24 cellular contexts compared by ENCODE assay signal in genomic region chr18:68418881-68419280, GRCh38.
DNase-seq lines count a peak whose midpoint lies in the region; ATAC-seq and TF ChIP-seq lines count a peak whose summit lies in the region.
"Had no signal": no experiment of that assay in that cellular context is flagged by ENCODE, and none has a peak within 500 bp of the region (broad histone marks: within the 10 kb centered on the region; RNA-seq: fewer than 3 reads in every experiment).

No MANE protein-coding gene starts in this region.

- TF ChIP-seq CTCF in RWPE2 (IDR thresholded peaks at IDR 0.05; ENCODE audit: poor library complexity, severe bottlenecking) (no peak), GM10266 (IDR thresholded peaks at IDR 0.05; ENCODE audit: control insufficient read depth, insufficient read depth, low read depth, missing control alignments) (no peak)

- no peak overlapping the region for H3K18ac ChIP-seq in mesenchymal stem cell (ENCODE audit: low read depth in 1 of 2, low read length in 2 of 2)

- no peak overlapping the region for H2BK15ac ChIP-seq in mesenchymal stem cell (ENCODE audit: low read depth, poor library complexity, severe bottlenecking)

- DNase-seq in EH (ENCODE audit: low read depth) (peak; percentile 55), RWPE2 (ENCODE audit: low spot score) (no peak), dedifferentiated amniotic fluid mesenchymal stem cell (ENCODE audit: extremely low spot score) (peak; percentile 26), mesenchymal stem cell (peak; percentile 69), GM10266 (ENCODE audit: extremely low spot score) (no peak), NCI-H510A treated with DMSO at 0.1 percent for 48 hours (lab: John Stamatoyannopoulos, UW) (no peak), DMS 273 treated with DMSO at 0.1 percent for 48 hours (lab: John Stamatoyannopoulos, UW) (no peak)
- DNase-seq in activated CD4-positive, alpha-beta T cell treated with anti-CD3 and anti-CD28 coated beads, Interleukin-2, amount 50 U/mL, for 4 hours: no peak
- DNase-seq: activated CD4-positive, alpha-beta T cell treated with anti-CD3 and anti-CD28 coated beads, Interleukin-2, amount 50 U/mL, for 1 hour; activated CD8-positive, alpha-beta memory T cell treated with anti-CD3 and anti-CD28 coated beads, Interleukin-2, amount 50 U/mL, for 4 hours; activated naive CD8-positive, alpha-beta T cell treated with anti-CD3 and anti-CD28 coated beads for 36 hours; Caco-2; DND-41; kidney glomerular epithelial cell; naive B cell; NCI-H1417 treated with DMSO at 0.1 percent for 48 hours; NCI-H524 treated with DMSO at 0.1 percent for 48 hours; ovary; RPMI8226; stimulated activated CD8-positive, alpha-beta memory T cell treated with anti-CD3 and anti-CD28 coated beads, Interleukin-4, amount 100 ng/mL, for 48 hours; upper lobe of left lung had no signal

- H4K8ac ChIP-seq in mesenchymal stem cell (ENCODE audit: low read length): no peak overlapping the region

- WGBS in mesenchymal stem cell: 4% methylated on average over 3 of the region's 5 CpGs

- no peak overlapping the region for H3K9ac ChIP-seq in mesenchymal stem cell (ENCODE audit: low read length)
- H3K9ac ChIP-seq: BLaER1 had no signal

- no peak overlapping the region for H2BK5ac ChIP-seq in mesenchymal stem cell (ENCODE audit: low read depth, low read length, poor library complexity, severe bottlenecking)

- ATAC-seq in RWPE2 (ENCODE audit: low read depth): peak; percentile 65; the same call in 2 of the 3 replicates

- no peak overlapping the region for H2BK120ac ChIP-seq in mesenchymal stem cell (ENCODE audit: low read depth, low read length)

- no peak overlapping the region for H2AFZ ChIP-seq in mesenchymal stem cell (ENCODE audit: low read depth, low read length)

- H3K4me1 ChIP-seq in RWPE2 (ENCODE audit: insufficient read depth, poor library complexity, severe bottlenecking) (peaks cover 5% of the 10 kb centered on the region), mesenchymal stem cell (ENCODE audit: control insufficient read depth, insufficient read depth, low read depth, low read length) (no peaks in the 10 kb centered on the region)
- H3K4me1 ChIP-seq: BLaER1, Caco-2, right atrium auricular region, upper lobe of left lung had no signal

- H3K9me3 ChIP-seq in RWPE2 (ENCODE audit: severe bottlenecking) (no peaks in the 10 kb centered on the region), mesenchymal stem cell (ENCODE audit: control insufficient read depth, low read length) (peaks cover 3% of the 10 kb centered on the region)
- H3K9me3 ChIP-seq: BLaER1, Caco-2, ovary, upper lobe of left lung had no signal

- no peaks in the 10 kb centered on the region for H3K27me3 ChIP-seq in RWPE2 (ENCODE audit: insufficient read depth, poor library complexity, severe bottlenecking)
- no peaks in the 10 kb centered on the region for H3K27me3 ChIP-seq in mesenchymal stem cell (ENCODE audit: control insufficient read depth in 1 of 2, insufficient read depth in 1 of 2, low read length in 2 of 2)
- H3K27me3 ChIP-seq: BLaER1, ovary, right atrium auricular region, upper lobe of left lung had no signal

- H3K4me3 ChIP-seq in RWPE2 (ENCODE audit: severe bottlenecking): no peak overlapping the region
- H3K4me3 ChIP-seq in mesenchymal stem cell (ENCODE audit: insufficient read depth in 1 of 2, low read depth in 1 of 2, low read length in 2 of 2): no peak overlapping the region
- H3K4me3 ChIP-seq: BLaER1, ovary, right atrium auricular region, upper lobe of left lung had no signal

- H3K27ac ChIP-seq in RWPE2 (ENCODE audit: poor library complexity, severe bottlenecking): no peak overlapping the region
- H3K27ac ChIP-seq in mesenchymal stem cell (ENCODE audit: low read length, poor library complexity, severe bottlenecking): no peak overlapping the region
- H3K27ac ChIP-seq: BLaER1, epithelial cell of prostate, ovary, right atrium auricular region, upper lobe of left lung had no signal

- H3K23ac ChIP-seq in mesenchymal stem cell (ENCODE audit: low read length in 2 of 2): no peak overlapping the region

- no peak overlapping the region for H2BK12ac ChIP-seq in mesenchymal stem cell (ENCODE audit: low read length in 2 of 2)

- H4K91ac ChIP-seq in mesenchymal stem cell (ENCODE audit: low read length): no peak overlapping the region

- H3K36me3 ChIP-seq in RWPE2 (ENCODE audit: low read depth): no peaks in the 10 kb centered on the region
- H3K36me3 ChIP-seq in mesenchymal stem cell (ENCODE audit: control insufficient read depth in 1 of 2, insufficient read depth in 2 of 2, low read depth in 1 of 2, low read length in 2 of 2): no peaks in the 10 kb centered on the region
- H3K36me3 ChIP-seq: BLaER1, ovary, right atrium auricular region, upper lobe of left lung had no signal

- no peak overlapping the region for H2AK5ac ChIP-seq in mesenchymal stem cell (ENCODE audit: low read length, severe bottlenecking)

- no peaks in the 10 kb centered on the region for H3K79me1 ChIP-seq in mesenchymal stem cell (replicated peaks; ENCODE audit: low read length, poor library complexity, severe bottlenecking)

- H3K14ac ChIP-seq in mesenchymal stem cell (ENCODE audit: low read length in 2 of 2): no peak overlapping the region

- H3K4ac ChIP-seq in mesenchymal stem cell (ENCODE audit: low read depth in 1 of 2, low read length in 2 of 2): no peak overlapping the region

- H3K4me2 ChIP-seq in mesenchymal stem cell (ENCODE audit: low read length, poor library complexity, severe bottlenecking): no peak overlapping the region
- H3K4me2 ChIP-seq: BLaER1 had no signal

Comparison
In these comparisons a context has a peak if more than half of its experiments do, and no peak if none do; other contexts are left out.
1. DNase-seq: peak in EH (single experiment), dedifferentiated amniotic fluid mesenchymal stem cell (single experiment) and mesenchymal stem cell (single experiment); none in RWPE2 (single experiment), GM10266 (single experiment), activated CD4-positive, alpha-beta T cell treated with anti-CD3 and anti-CD28 coated beads, Interleukin-2, amount 50 U/mL, for 4 hours (0 of 2), NCI-H510A treated with DMSO at 0.1 percent for 48 hours (single experiment) and DMS 273 treated with DMSO at 0.1 percent for 48 hours (single experiment).